In genomic region chr16:75252946-75253911, GRCh38 we compare ENCODE assay signal across 8 cellular contexts. TPM values are rescaled to one million over a fixed set of nuclear protein-coding genes. Genes with fewer than 3 reads are reported as not detected.
DNase-seq lines count a peak whose midpoint lies in the region; ATAC-seq, FAIRE-seq and TF ChIP-seq lines count a peak whose summit lies in the region.
"Had no signal": no experiment of that assay in that cellular context is flagged by ENCODE, and none has a peak within 500 bp of the region (broad histone marks: within the 10 kb centered on the region; RNA-seq: fewer than 3 reads in every experiment).

No MANE protein-coding gene starts in this region.

- H3K9ac ChIP-seq in NT2/D1 (ENCODE audit: insufficient read length, low read depth), result peak overlapping the region; percentile 75
- H3K9ac ChIP-seq in endothelial cell of umbilical vein (replicated peaks; ENCODE audit: extremely low read depth, insufficient read depth, low read length), result peak overlapping the region; percentile 64

- DNase-seq in NT2/D1 (ENCODE audit: low read depth, low spot score) (peak; percentile 98), endothelial cell of umbilical vein (ENCODE audit: low read depth, low spot score) (peak; percentile 63), medulla oblongata (ENCODE audit: extremely low spot score) (peak; percentile 47), uterus (peak; percentile 59 to 68), GM13976 (ENCODE audit: low spot score) (no peak)

- H3K4me1 ChIP-seq in NT2/D1 (ENCODE audit: insufficient read depth, insufficient read length) (peaks cover 62% of the 10 kb centered on the region), endothelial cell of umbilical vein (ENCODE audit: control insufficient read depth, extremely low read depth, insufficient read depth, low read length) (peaks cover 80% of the 10 kb centered on the region), uterus (peaks cover 34 to 78% of the 10 kb centered on the region in 2 donors)

- H3K4me3 ChIP-seq in NT2/D1 (ENCODE audit: insufficient read length, low read depth) (peak overlapping the region; percentile 3), endothelial cell of umbilical vein (replicated peaks in 1 of 3; ENCODE audit: insufficient read depth in 1 of 3, low read depth in 1 of 3, low read length in 3 of 3) (no peak overlapping the region), uterus (no peak overlapping the region)
- H3K4me3 ChIP-seq: pancreas had no signal

- H3K9me3 ChIP-seq in NT2/D1 (ENCODE audit: insufficient read depth, low read length) (no peaks in the 10 kb centered on the region), endothelial cell of umbilical vein (replicated peaks; ENCODE audit: control insufficient read depth, insufficient read depth, low read length) (no peaks in the 10 kb centered on the region), uterus (no peaks in the 10 kb centered on the region)
- H3K9me3 ChIP-seq: pancreas had no signal

- peak; percentile 95 for FAIRE-seq in endothelial cell of umbilical vein (lab: Jason Lieb, UNC)
- FAIRE-seq: pancreas had no signal

- no peaks in the 10 kb centered on the region for H4K20me1 ChIP-seq in endothelial cell of umbilical vein (replicated peaks; ENCODE audit: control insufficient read depth, extremely low read depth, insufficient read depth, low read length)

- POLR2A ChIA-PET in endothelial cell of umbilical vein (lab: Charles Lee), result interaction anchor here (0.8 kb wide), 1 partner anchor 8 kb away, joined by 4 read pairs; no protein-coding TSS in a partner anchor

- peak; percentile 52 for TF ChIP-seq POLR2A in endothelial cell of umbilical vein (IDR thresholded peaks at IDR 0.05; ENCODE audit: low read depth, low read length)
- peak in 1 of 2 donors; percentile 19 for TF ChIP-seq POLR2A in uterus (IDR thresholded peaks at IDR 0.05)

- no peaks in the 10 kb centered on the region for H3K9me1 ChIP-seq in endothelial cell of umbilical vein (replicated peaks; ENCODE audit: control insufficient read depth, extremely low read depth, insufficient read depth, low read length)

- H3K27ac ChIP-seq in endothelial cell of umbilical vein (ENCODE audit: insufficient read depth, low read depth, low read length) (peak overlapping the region; percentile 56), uterus (peak overlapping the region; percentile 82 to 97)

- peak overlapping the region; percentile 38 for H3K4me2 ChIP-seq in endothelial cell of umbilical vein (ENCODE audit: insufficient read depth, low read length)

- ATAC-seq in GM19467 (IDR thresholded peaks at IDR 0.05; ENCODE audit: unreplicated experiment) (no peak), HG03108 (IDR thresholded peaks at IDR 0.05; ENCODE audit: unreplicated experiment) (no peak)
- ATAC-seq: pancreas had no signal

- in situ Hi-C loops in GM13976 (cut with MboI; ENCODE audit: low sequenced_read_pairs, unreplicated experiment), result no loop called here

- peaks cover 92% of the 10 kb centered on the region for H3K79me2 ChIP-seq in endothelial cell of umbilical vein (ENCODE audit: control insufficient read depth, insufficient read depth, low read length)

- intact Hi-C loops in endothelial cell of umbilical vein (cut with micrococcal nuclease) (loop anchor here (1.0 to 5.0 kb wide), 5 partner anchors 8 to 209 kb away; partner anchors contain the start of gene TMEM170A), uterus (cut with DNase I; ENCODE audit: low total_unique reads) (loop anchor here (5.0 kb wide), 1 partner anchor 134 kb away; no protein-coding TSS in a partner anchor)

- no peaks in the 10 kb centered on the region for H3K27me3 ChIP-seq in NT2/D1 (ENCODE audit: insufficient read depth, insufficient read length)
- H3K27me3 ChIP-seq in endothelial cell of umbilical vein (ENCODE audit: control insufficient read depth in 2 of 2, insufficient read depth in 2 of 2, low read length in 2 of 2), result no peaks in the 10 kb centered on the region
- H3K27me3 ChIP-seq in uterus, result no peaks in the 10 kb centered on the region
- H3K27me3 ChIP-seq: pancreas had no signal

- no TSS peak for BruUV-seq in endothelial cell of umbilical vein (replicated peaks; lab: Mats Ljungman, UMichigan)

- dilution Hi-C loops in endothelial cell of umbilical vein (cut with MboI; ENCODE audit: extremely low pct_ligation_motif_present, low sequenced_read_pairs), result no loop called here

- H3K36me3 ChIP-seq in NT2/D1 (ENCODE audit: insufficient read depth, insufficient read length, low read length) (peaks cover 24% of the 10 kb centered on the region), endothelial cell of umbilical vein (ENCODE audit: control insufficient read depth in 2 of 2, extremely low read depth in 1 of 2, insufficient read depth in 2 of 2, low read length in 2 of 2) (peaks cover 0 to 3% of the 10 kb centered on the region in 2 experiments), uterus (no peaks in the 10 kb centered on the region)
- H3K36me3 ChIP-seq: pancreas had no signal

- H2AFZ ChIP-seq in endothelial cell of umbilical vein (ENCODE audit: low read depth, low read length), result no peak overlapping the region

- TF ChIP-seq CTCF in endothelial cell of umbilical vein (IDR thresholded peaks at IDR 0.05; ENCODE audit: extremely low read depth in 1 of 2, insufficient read depth in 1 of 2, low read depth in 1 of 2, low read length in 2 of 2) (peak in 1 of 2 donors; percentile 1), uterus (IDR thresholded peaks at IDR 0.05) (no peak), GM13976 (IDR thresholded peaks at IDR 0.05; ENCODE audit: borderline replicate concordance, control extremely low read depth, extremely low read depth, insufficient read depth, missing control alignments) (no peak)

- CTCF ChIA-PET in endothelial cell of umbilical vein (lab: Charles Lee), result interaction anchor here (0.8 to 8.4 kb wide), 12 partner anchors 8 to 149 kb away, joined by 3 to 48 read pairs (median 4); no protein-coding TSS in a partner anchor

TF ChIP-seq in endothelial cell of umbilical vein, 7 proteins besides CTCF, POLR2A, EP300 and RAD21:
- peak; percentile 82 for TF ChIP-seq POLR2AphosphoS5 (IDR thresholded peaks at IDR 0.05; ENCODE audit: insufficient read depth, low read depth, low read length)
- no peak for TF ChIP-seq MYC (IDR thresholded peaks at IDR 0.05; ENCODE audit: low read depth, low read length)
TF ChIP-seq in endothelial cell of umbilical vein: peak in this region for 1.

RNA-seq across cellular contexts. Expression of gene BCAR1, which starts 1.8 kb away (rescaled TPM):
- total RNA-seq in endothelial cell of umbilical vein (237 and 267 TPM in 2 replicates), uterus (100 to 1,000 TPM in 1 of 4 donors, 10 to 100 TPM in 3; 42.8 to 104 (median 47.2) TPM)
- polyA plus RNA-seq in endothelial cell of umbilical vein, result 171 and 198 TPM in 2 replicates
- 110 and 135 TPM in 2 replicates for polyA plus RNA-seq in endothelial cell of umbilical vein (2011; cell fraction: cytosol; rRNA removed)
- polyA plus RNA-seq in endothelial cell of umbilical vein (2011; cell fraction: nucleus; rRNA removed), result 257 and 307 TPM in 2 replicates
- polyA plus RNA-seq in endothelial cell of umbilical vein (2012), result 194 and 202 TPM in 2 replicates
- 91.9 and 139 TPM in 2 replicates for polyA minus RNA-seq in endothelial cell of umbilical vein
- 24.9 TPM for polyA minus RNA-seq in endothelial cell of umbilical vein (2011; cell fraction: cytosol; rRNA and poly(A)+ RNA removed)
- polyA minus RNA-seq in endothelial cell of umbilical vein (2011; cell fraction: nucleus; rRNA and poly(A)+ RNA removed), result 131 and 267 TPM in 2 replicates

RNA-seq across cellular contexts. Expression of gene CTRB1, which starts 34.4 kb away (rescaled TPM):
- not detected in 2 replicates for total RNA-seq in endothelial cell of umbilical vein
- not detected in 2 replicates for polyA plus RNA-seq in endothelial cell of umbilical vein
- not detected in 2 replicates for polyA plus RNA-seq in endothelial cell of umbilical vein (2011; cell fraction: cytosol; rRNA removed)
- not detected in 2 replicates for polyA plus RNA-seq in endothelial cell of umbilical vein (2011; cell fraction: nucleus; rRNA removed)
- 0.41 TPM in 1 of 2 replicates, not detected in the other for polyA plus RNA-seq in endothelial cell of umbilical vein (2012)
- not detected in 2 replicates for polyA minus RNA-seq in endothelial cell of umbilical vein
- polyA minus RNA-seq in endothelial cell of umbilical vein (2011; cell fraction: cytosol; rRNA and poly(A)+ RNA removed), result not detected
- not detected in 2 replicates for polyA minus RNA-seq in endothelial cell of umbilical vein (2011; cell fraction: nucleus; rRNA and poly(A)+ RNA removed)
- total RNA-seq in uterus, result not detected

RNA-seq across cellular contexts. Expression of gene CTRB2, which starts 46.3 kb away (rescaled TPM):
- total RNA-seq in endothelial cell of umbilical vein, result not detected in 2 replicates
- not detected in 2 replicates for polyA plus RNA-seq in endothelial cell of umbilical vein
- not detected in 2 replicates for polyA plus RNA-seq in endothelial cell of umbilical vein (2011; cell fraction: cytosol; rRNA removed)
- not detected in 2 replicates for polyA plus RNA-seq in endothelial cell of umbilical vein (2011; cell fraction: nucleus; rRNA removed)
- 0.15 and 0.16 TPM in 2 replicates for polyA plus RNA-seq in endothelial cell of umbilical vein (2012)
- not detected in 2 replicates for polyA minus RNA-seq in endothelial cell of umbilical vein
- polyA minus RNA-seq in endothelial cell of umbilical vein (2011; cell fraction: cytosol; rRNA and poly(A)+ RNA removed), result not detected
- not detected in 2 replicates for polyA minus RNA-seq in endothelial cell of umbilical vein (2011; cell fraction: nucleus; rRNA and poly(A)+ RNA removed)
- total RNA-seq in uterus, result not detected
